Comparison of ENCODE assay signal across 11 cellular contexts in the genomic region with DNA sequence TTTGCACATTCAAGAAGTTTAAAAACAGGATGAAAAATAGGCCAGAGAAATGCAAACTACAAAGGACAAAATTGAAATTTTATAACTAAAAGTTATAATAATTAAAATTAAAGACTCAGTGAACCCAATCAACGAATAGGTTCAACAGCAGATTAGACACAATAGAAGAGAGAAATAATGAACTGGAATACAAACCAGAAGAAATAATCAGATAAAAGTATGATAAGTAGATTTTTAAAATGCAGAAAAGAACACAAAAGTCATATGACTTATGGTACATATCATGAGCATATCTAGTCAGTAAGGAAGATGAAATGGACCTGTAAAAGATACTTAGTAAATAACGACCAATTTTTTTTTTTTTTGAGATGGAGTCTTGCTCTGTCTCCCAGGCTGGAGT.
"Had no signal": no experiment of that assay in that cellular context is flagged by ENCODE, and none has a peak within 500 bp of the region (broad histone marks: within the 10 kb centered on the region; RNA-seq: fewer than 3 reads in every experiment).

No MANE protein-coding gene starts in this region.

- H3K4me1 ChIP-seq: HAP-1 had no signal

- H3K9ac ChIP-seq: GM23248 had no signal

- DNase-seq: GM23248, GOT3, H7, H9, HCEC 1CT, HFFc6 had no signal

- H3K4me2 ChIP-seq: GM23338 had no signal

- H3K36me3 ChIP-seq: HAP-1 had no signal

- H3K4me3 ChIP-seq: GM23248, GM23338, HAP-1 had no signal

- FAIRE-seq: H1, H54 had no signal

- H2AFZ ChIP-seq: GM23248, GM23338 had no signal

- ATAC-seq: GM23338, HCT116 had no signal

- H3K27ac ChIP-seq: GM23248 had no signal

- H3K9me3 ChIP-seq: HAP-1 had no signal

- H3K4me3 Mint-ChIP-seq: GM23338, H9, HFFc6 had no signal
